Comparison of ENCODE assay signal across 30 cellular contexts in the genomic region with DNA sequence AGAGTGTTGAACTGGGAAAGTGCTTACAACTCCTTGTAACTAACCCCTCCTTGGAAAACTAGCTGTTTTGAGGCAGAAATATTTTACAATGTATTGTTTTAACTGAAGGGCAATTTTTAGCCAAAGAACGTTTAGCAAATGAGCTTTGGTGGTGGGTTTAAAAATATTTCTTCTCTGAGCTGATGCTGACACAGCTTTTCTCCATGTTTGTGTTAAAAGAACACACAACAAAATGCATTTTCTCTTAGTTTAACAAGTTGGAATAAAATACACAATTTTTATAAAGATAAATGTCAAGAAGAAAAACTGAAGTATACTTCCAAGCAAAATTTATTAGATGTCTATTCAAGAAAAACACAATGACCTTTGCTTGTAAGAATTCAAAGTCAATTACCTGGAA. TPM values are rescaled to one million over a fixed set of nuclear protein-coding genes. Genes with fewer than 3 reads are reported as not detected.
"Had no signal": no experiment of that assay in that cellular context is flagged by ENCODE, and none has a peak within 500 bp of the region (broad histone marks: within the 10 kb centered on the region; RNA-seq: fewer than 3 reads in every experiment).

No MANE protein-coding gene starts in this region.

- H3K9ac ChIP-seq: neural progenitor cell, parathyroid adenoma had no signal

- DNase-seq: hypothalamus; immature natural killer cell; kidney; left colon; left lung; lower lobe of right lung; mammary epithelial cell; mesenchymal stem cell; naive B cell; natural killer cell; nephron progenitor cell; occipital lobe; stimulated activated CD4-positive, alpha-beta T cell treated with anti-CD3 and anti-CD28 coated beads, Interleukin-12 subunit alpha, Interleukin-12 subunit beta, amount 100 ng/mL, for 4 hours; stimulated activated CD4-positive, alpha-beta T cell treated with anti-CD3 and anti-CD28 coated beads, Interleukin-15, amount 100 ng/mL, for 24 hours; stimulated activated CD4-positive, alpha-beta T cell treated with anti-CD3 and anti-CD28 coated beads, Interleukin-2, amount 100 ng/mL, for 24 hours; stimulated activated CD4-positive, alpha-beta T cell treated with anti-CD3 and anti-CD28 coated beads, Interleukin-4, amount 100 ng/mL, for 1 hour; stimulated activated naive B cell treated with anti-CD40 and anti-IgM and Interleukin-4, amounts not matched to agents 10 μg/mL and 1 μg/mL and 100 μg/mL, for 72 hours; tibial artery; trophoblast cell; upper lobe of right lung had no signal

- H3K4me1 ChIP-seq: left lung, lower lobe of right lung, parathyroid adenoma, right atrium auricular region, upper lobe of right lung had no signal

- ATAC-seq: left colon; left lung; lower lobe of right lung; natural killer cell; sciatic nerve; stimulated activated naive B cell treated with anti-CD40 and anti-IgM and Interleukin-4, amounts not matched to agents 10 μg/mL and 1 μg/mL and 100 μg/mL, for 72 hours; upper lobe of right lung had no signal

- H3K27ac Mint-ChIP-seq: immature natural killer cell; mesothelial cell of epicardium; natural killer cell; nephron progenitor cell; neural progenitor cell; stimulated activated naive B cell treated with anti-CD40 and anti-IgM and Interleukin-4, amounts not matched to agents 10 μg/mL and 1 μg/mL and 100 μg/mL, for 72 hours; stimulated activated naive CD8-positive, alpha-beta T cell treated with anti-CD3 and anti-CD28 coated beads, Interleukin-15, Interleukin-2, amounts not matched to agents 100 ng/mL and 50 ng/mL, for 24 hours had no signal

- H3K27ac ChIP-seq: left lung, lower lobe of right lung, neural progenitor cell, neutrophil, parathyroid adenoma, skin epidermis, suprapubic skin, thoracic aorta, upper lobe of right lung had no signal

- H3K27me3 ChIP-seq: right atrium auricular region, tibial artery, upper lobe of right lung had no signal

- H3K36me3 ChIP-seq: left lung, lower lobe of right lung, neural progenitor cell, neutrophil, suprapubic skin, upper lobe of right lung had no signal

- H2AFZ ChIP-seq: neural progenitor cell, parathyroid adenoma had no signal

- H3K79me2 ChIP-seq: parathyroid adenoma had no signal

- H3K4me3 ChIP-seq: left lung, lower lobe of right lung, neural progenitor cell, right atrium auricular region, skin epidermis, suprapubic skin, thoracic aorta, tibial artery, upper lobe of right lung had no signal

- H3K4me2 ChIP-seq: neural progenitor cell had no signal

- H3K9me3 Mint-ChIP-seq: immature natural killer cell; mesothelial cell of epicardium; natural killer cell; nephron progenitor cell; neural progenitor cell; stimulated activated naive CD8-positive, alpha-beta T cell treated with anti-CD3 and anti-CD28 coated beads, Interleukin-15, Interleukin-2, amounts not matched to agents 100 ng/mL and 50 ng/mL, for 24 hours had no signal

- H3K36me3 Mint-ChIP-seq: mesothelial cell of epicardium had no signal

- H3K4me3 Mint-ChIP-seq: immature natural killer cell; mesothelial cell of epicardium; natural killer cell; nephron progenitor cell; neural progenitor cell; stimulated activated naive B cell treated with anti-CD40 and anti-IgM and Interleukin-4, amounts not matched to agents 10 μg/mL and 1 μg/mL and 100 μg/mL, for 72 hours; stimulated activated naive CD8-positive, alpha-beta T cell treated with anti-CD3 and anti-CD28 coated beads, Interleukin-15, Interleukin-2, amounts not matched to agents 100 ng/mL and 50 ng/mL, for 24 hours had no signal

RNA-seq across cellular contexts. Expression of a gene that starts 49.9 kb away (rescaled TPM):
- total RNA-seq: natural killer cell had no signal
- polyA plus RNA-seq: immature natural killer cell had no signal
